ENCODE assay signal across 21 cellular contexts in the genomic region with DNA sequence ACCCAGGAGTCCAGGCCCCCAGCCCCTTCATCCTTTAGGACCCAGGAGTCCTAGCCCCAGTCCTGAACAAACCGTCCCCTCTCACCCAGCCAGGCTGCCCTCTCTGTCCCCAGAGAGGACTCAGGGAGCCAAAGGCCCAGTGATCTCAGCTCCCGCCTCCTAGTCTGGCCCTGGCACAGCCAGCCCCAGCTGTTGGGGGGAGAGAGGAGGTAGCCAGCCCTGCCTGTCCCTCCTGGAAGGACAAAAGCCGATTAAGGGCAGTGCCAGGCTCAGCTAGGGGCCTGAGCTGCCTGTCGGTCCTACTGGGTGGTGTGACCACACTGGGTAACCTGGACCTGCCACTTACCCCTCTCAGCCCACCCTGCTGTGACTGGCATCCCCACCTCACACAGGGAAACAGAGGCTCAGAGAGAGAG. TPM values are rescaled to one million over a fixed set of nuclear protein-coding genes. Genes with fewer than 3 reads are reported as not detected.
A peak's percentile ranks its signal among the peaks of the same experiment; 100 is the strongest.
DNase-seq lines count a peak whose midpoint lies in the region; ATAC-seq and TF ChIP-seq lines count a peak whose summit lies in the region.
"Had no signal": no experiment of that assay in that cellular context is flagged by ENCODE, and none has a peak within 500 bp of the region (broad histone marks: within the 10 kb centered on the region; RNA-seq: fewer than 3 reads in every experiment).

No MANE protein-coding gene starts in this region.

- H3K27me3 Mint-ChIP-seq in GM23338 (ENCODE audit: insufficient read depth, low read depth, poor library complexity) = peaks cover 59% of the 10 kb centered on the region
- H3K27me3 Mint-ChIP-seq: activated CD8-positive, alpha-beta memory T cell treated with anti-CD3 and anti-CD28 coated beads, Interleukin-2, amount 10 ng/mL, durations not matched to agents 7 days and 5 days; IgD-negative memory B cell; naive B cell had no signal

- no peaks in the 10 kb centered on the region for H3K79me2 ChIP-seq in GM23338 (replicated peaks; ENCODE audit: insufficient read depth)
- H3K79me2 ChIP-seq in osteoblast (ENCODE audit: insufficient read depth, low read length) = no peaks in the 10 kb centered on the region

- peaks cover 14% of the 10 kb centered on the region for H3K4me1 Mint-ChIP-seq in GM23338
- H3K4me1 Mint-ChIP-seq: activated CD8-positive, alpha-beta memory T cell treated with anti-CD3 and anti-CD28 coated beads, Interleukin-2, amount 10 ng/mL, durations not matched to agents 7 days and 5 days had no signal

- no peak overlapping the region for H3K27ac Mint-ChIP-seq in GM23338
- H3K27ac Mint-ChIP-seq: activated CD8-positive, alpha-beta memory T cell treated with anti-CD3 and anti-CD28 coated beads, Interleukin-2, amount 10 ng/mL, durations not matched to agents 7 days and 5 days; activated T-helper 2 cell treated with anti-CD3 and anti-CD28 coated beads, Interferon-gamma antibody, Interleukin-2, Interleukin-4, amounts not matched to agents 10 μg/mL and 5 μg/mL and 100 μg/mL, durations not matched to agents 14 hours and 24 hours and 36 hours; IgD-negative memory B cell; T-helper 2 cell treated with Interferon-gamma antibody and Interleukin-4, amounts not matched to agents 5 μg/mL and 100 μg/mL, for 36 hours had no signal

- H3K9me2 ChIP-seq in GM23338 (ENCODE audit: insufficient read depth) = no peaks in the 10 kb centered on the region

- H3K4me3 ChIP-seq in GM23338 (no peak overlapping the region), osteoblast (ENCODE audit: insufficient read depth, low read length) (no peak overlapping the region)
- H3K4me3 ChIP-seq: thoracic aorta had no signal

- no peak overlapping the region for H3K27ac ChIP-seq in GM23338 (ENCODE audit: low read depth)
- H3K27ac ChIP-seq in angular gyrus (ENCODE audit: low read depth, low read length) = peak overlapping the region; percentile 99
- no peak overlapping the region for H3K27ac ChIP-seq in osteoblast (ENCODE audit: low read depth, low read length)
- H3K27ac ChIP-seq: thoracic aorta had no signal

- intact Hi-C loops in left colon (cut with DNase I, micrococcal nuclease) (no loop called here), sciatic nerve (cut with DNase I) (no loop called here)

- H3F3A ChIP-seq in GM23338 (replicated peaks; ENCODE audit: low read depth) = no peaks in the 10 kb centered on the region

- H3K4me2 ChIP-seq in GM23338 (no peak overlapping the region), osteoblast (ENCODE audit: insufficient read depth, low read length) (no peak overlapping the region)

- TF ChIP-seq CTCF in GM23338 (conservative IDR thresholded peaks at IDR 0.05; ENCODE audit: low read depth in 2 of 2) = no peak
- TF ChIP-seq CTCF in osteoblast (IDR thresholded peaks at IDR 0.05; ENCODE audit: extremely low read depth, low read depth, low read length) = no peak

- H3K36me3 ChIP-seq in GM23338 (ENCODE audit: insufficient read depth) (no peaks in the 10 kb centered on the region), osteoblast (ENCODE audit: insufficient read depth, low read length) (no peaks in the 10 kb centered on the region)
- H3K36me3 ChIP-seq: thoracic aorta had no signal

- H3K36me3 Mint-ChIP-seq in GM23338 (ENCODE audit: low read depth) = peaks cover 13% of the 10 kb centered on the region; the same call in 2 of the 3 replicates
- H3K36me3 Mint-ChIP-seq: IgD-negative memory B cell had no signal

- DNase-seq in GM23338 (ENCODE audit: low spot score) (no peak), left colon (no peak), sciatic nerve (ENCODE audit: low spot score) (no peak), osteoblast (ENCODE audit: insufficient read length, low spot score, missing footprints) (no peak)
- no peak for DNase-seq in activated CD4-positive, alpha-beta T cell treated with anti-CD3 and anti-CD28 coated beads for 1 hour
- DNase-seq: activated CD8-positive, alpha-beta memory T cell treated with anti-CD3 and anti-CD28 coated beads, Interleukin-2, amount 10 ng/mL, durations not matched to agents 7 days and 5 days; COR-L47; MV-4-11; naive B cell; NCI-H1930; NCI-H446 treated with DMSO at 0.1 percent for 48 hours; retina; SIG-M5 had no signal

- no peaks in the 10 kb centered on the region for H3K9me3 ChIP-seq in osteoblast (ENCODE audit: low read depth, low read length)
- H3K9me3 ChIP-seq: thoracic aorta had no signal

- peaks cover 20% of the 10 kb centered on the region for H3K27me3 ChIP-seq in GM23338 (ENCODE audit: insufficient read depth)
- no peaks in the 10 kb centered on the region for H3K27me3 ChIP-seq in osteoblast (ENCODE audit: insufficient read depth, low read length)

- H3K4me1 ChIP-seq in GM23338 (ENCODE audit: insufficient read depth) (no peaks in the 10 kb centered on the region), osteoblast (ENCODE audit: insufficient read depth, low read length) (no peaks in the 10 kb centered on the region)

- H3K9me3 Mint-ChIP-seq in GM23338 = no peaks in the 10 kb centered on the region; the same call in 1 of the 3 replicates
- H3K9me3 Mint-ChIP-seq: activated T-helper 2 cell treated with anti-CD3 and anti-CD28 coated beads, Interferon-gamma antibody, Interleukin-2, Interleukin-4, amounts not matched to agents 10 μg/mL and 5 μg/mL and 100 μg/mL, durations not matched to agents 14 hours and 24 hours and 36 hours; IgD-negative memory B cell; naive B cell; T-helper 2 cell treated with Interferon-gamma antibody and Interleukin-4, amounts not matched to agents 5 μg/mL and 100 μg/mL, for 36 hours had no signal

- no peak overlapping the region for H2AFZ ChIP-seq in GM23338
- H2AFZ ChIP-seq in osteoblast (ENCODE audit: low read length) = no peak overlapping the region

- ATAC-seq in GM23338 (peak; percentile 15; the same call in 2 of the 3 replicates), left colon (peak; percentile 14), sciatic nerve (peak; percentile 43), GM21576 (IDR thresholded peaks at IDR 0.05; ENCODE audit: unreplicated experiment) (no peak), HG02642 (IDR thresholded peaks at IDR 0.05; ENCODE audit: poor library complexity, unreplicated experiment) (no peak)
- ATAC-seq: activated CD8-positive, alpha-beta memory T cell treated with anti-CD3 and anti-CD28 coated beads, Interleukin-2, amount 10 ng/mL, durations not matched to agents 7 days and 5 days had no signal

- H3K4me3 Mint-ChIP-seq in GM23338 = no peak overlapping the region
- H3K4me3 Mint-ChIP-seq: activated CD8-positive, alpha-beta memory T cell treated with anti-CD3 and anti-CD28 coated beads, Interleukin-2, amount 10 ng/mL, durations not matched to agents 7 days and 5 days; naive B cell; T-helper 2 cell treated with Interferon-gamma antibody and Interleukin-4, amounts not matched to agents 5 μg/mL and 100 μg/mL, for 36 hours had no signal

- H4K20me1 ChIP-seq in GM23338 (replicated peaks; ENCODE audit: insufficient read depth) (peaks cover 8% of the 10 kb centered on the region), osteoblast (ENCODE audit: insufficient read depth, low read length) (peaks cover 7% of the 10 kb centered on the region)

TF ChIP-seq in GM23338, 12 proteins besides CTCF, POLR2A, EP300 and RAD21:
- TF ChIP-seq ZNF331 (CRISPR knock-in tag; IDR thresholded peaks at IDR 0.05; ENCODE audit: low read depth) (no peak), POLR2AphosphoS5 (IDR thresholded peaks at IDR 0.05; ENCODE audit: low read depth) (peak; percentile 16; the same call in 1 of the 2 replicates)
TF ChIP-seq in GM23338: peak in this region for 1.

RNA-seq across cellular contexts. Expression of a gene that starts 14.5 kb away (rescaled TPM):
- 10.9 and 16.2 TPM in 2 replicates for total RNA-seq in GM23338 (2014; rRNA removed; shearing (Covaris generic))
- polyA plus RNA-seq in GM23338 (2016; fragmentation: Nextera tagmentation; extraction: Ambion mirVana) = 4.3 and 5.8 TPM in 2 replicates
- 1 to 10 TPM; 7.1 to 9.7 TPM for total RNA-seq in left colon
- total RNA-seq in sciatic nerve = 34.0 TPM
- total RNA-seq in osteoblast = 1.8 and 2.7 TPM in 2 replicates

RNA-seq across cellular contexts. Expression of a gene that starts 22.6 kb away (rescaled TPM):
- 6.7 TPM in 1 of 2 replicates, not detected in the other for total RNA-seq in GM23338 (2014; rRNA removed; shearing (Covaris generic))
- 54.5 and 71.5 TPM in 2 replicates for polyA plus RNA-seq in GM23338 (2016; fragmentation: Nextera tagmentation; extraction: Ambion mirVana)
- total RNA-seq in left colon (1 to 10 TPM; 4.2 to 5.4 TPM), sciatic nerve (0.76 TPM), osteoblast (not detected in 2 replicates)
- total RNA-seq: activated CD8-positive, alpha-beta memory T cell treated with anti-CD3 and anti-CD28 coated beads, Interleukin-2, amount 10 ng/mL, durations not matched to agents 7 days and 5 days; activated T-helper 2 cell treated with anti-CD3 and anti-CD28 coated beads, Interferon-gamma antibody, Interleukin-2, Interleukin-4, amounts not matched to agents 10 μg/mL and 5 μg/mL and 100 μg/mL, durations not matched to agents 14 hours and 24 hours and 36 hours; liver; thoracic aorta had no signal

RNA-seq across cellular contexts. Expression of a gene that starts 30.1 kb away (rescaled TPM):
- total RNA-seq in GM23338 (2014; rRNA removed; shearing (Covaris generic)) = not detected in 2 replicates
- polyA plus RNA-seq in GM23338 (2016; fragmentation: Nextera tagmentation; extraction: Ambion mirVana) = 0.39 TPM in 1 of 2 replicates, not detected in the other
- total RNA-seq in left colon (not detected), sciatic nerve (0.31 TPM), osteoblast (not detected in 2 replicates)
- total RNA-seq: activated CD8-positive, alpha-beta memory T cell treated with anti-CD3 and anti-CD28 coated beads, Interleukin-2, amount 10 ng/mL, durations not matched to agents 7 days and 5 days; activated T-helper 2 cell treated with anti-CD3 and anti-CD28 coated beads, Interferon-gamma antibody, Interleukin-2, Interleukin-4, amounts not matched to agents 10 μg/mL and 5 μg/mL and 100 μg/mL, durations not matched to agents 14 hours and 24 hours and 36 hours had no signal

Comparison
In these comparisons a context has a peak if more than half of its experiments do, and no peak if none do; other contexts are left out.
1. ATAC-seq: peak in GM23338 (single experiment), left colon (single experiment) and sciatic nerve (single experiment); none in GM21576 (single experiment) and HG02642 (single experiment).